18 cellular contexts compared by ENCODE assay signal in the genomic region with DNA sequence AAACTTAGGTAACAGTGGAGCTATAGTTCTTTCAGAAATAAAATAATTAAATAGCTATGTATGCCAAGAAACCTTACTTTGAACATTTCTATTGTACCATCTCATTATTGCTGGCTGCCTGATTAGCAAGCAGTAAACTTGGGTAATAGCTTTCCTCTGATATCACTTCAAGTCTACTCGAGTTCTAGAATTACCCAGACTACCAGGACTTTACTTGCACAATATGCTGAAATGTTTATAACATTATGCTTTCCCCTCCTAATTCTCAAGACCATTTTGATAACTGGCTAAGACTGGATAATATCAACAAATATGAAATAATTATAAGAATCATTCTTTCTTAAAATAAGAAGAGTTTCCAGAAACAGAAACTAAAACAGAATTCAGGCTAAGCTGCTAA.
A peak's percentile ranks its signal among the peaks of the same experiment; 100 is the strongest.
DNase-seq lines count a peak whose midpoint lies in the region; ATAC-seq, FAIRE-seq and TF ChIP-seq lines count a peak whose summit lies in the region.
"Had no signal": no experiment of that assay in that cellular context is flagged by ENCODE, and none has a peak within 500 bp of the region (broad histone marks: within the 10 kb centered on the region; RNA-seq: fewer than 3 reads in every experiment).

No MANE protein-coding gene starts in this region.

- peak overlapping the region; percentile 50 for H3K27ac Mint-ChIP-seq in stimulated activated effector memory CD8-positive, alpha-beta T cell treated with anti-CD3 and anti-CD28 coated beads, Interleukin-12 subunit alpha, Interleukin-12 subunit beta, amount 100 ng/mL, for 72 hours
- H3K27ac Mint-ChIP-seq: activated naive CD8-positive, alpha-beta T cell treated with anti-CD3 and anti-CD28 coated beads for 36 hours had no signal

- H3K4me1 ChIP-seq in esophagus muscularis mucosa (peaks cover 0 to 53% (median 35%) of the 10 kb centered on the region in 4 donors), lower lobe of right lung (peaks cover 5% of the 10 kb centered on the region)
- H3K4me1 ChIP-seq: HAP-1 had no signal

- no peak for TF ChIP-seq POLR2A in esophagus muscularis mucosa (IDR thresholded peaks at IDR 0.05; ENCODE audit: low read depth)

- no peaks in the 10 kb centered on the region for H3K36me3 Mint-ChIP-seq in stimulated activated effector memory CD8-positive, alpha-beta T cell treated with anti-CD3 and anti-CD28 coated beads, Interleukin-12 subunit alpha, Interleukin-12 subunit beta, amount 100 ng/mL, for 72 hours

- intact Hi-C loops in esophagus muscularis mucosa (cut with DNase I) = no loop called here
- intact Hi-C loops in lower lobe of right lung (cut with DNase I) = no loop called here

- H3K4me3 Mint-ChIP-seq in stimulated activated effector memory CD8-positive, alpha-beta T cell treated with anti-CD3 and anti-CD28 coated beads, Interleukin-12 subunit alpha, Interleukin-12 subunit beta, amount 100 ng/mL, for 72 hours = peak overlapping the region; percentile 10
- H3K4me3 Mint-ChIP-seq: activated naive CD8-positive, alpha-beta T cell treated with anti-CD3 and anti-CD28 coated beads for 36 hours had no signal

- H3K9me3 ChIP-seq in esophagus muscularis mucosa = no peaks in the 10 kb centered on the region
- H3K9me3 ChIP-seq in lower lobe of right lung = no peaks in the 10 kb centered on the region
- H3K9me3 ChIP-seq: HAP-1 had no signal

- H3K27ac ChIP-seq in esophagus muscularis mucosa (replicated peaks in 1 of 4) (peak overlapping the region; percentile 40 to 65 (median 46)), lower lobe of right lung (peak overlapping the region; percentile 55)
- H3K27ac ChIP-seq: skin epidermis had no signal

- peak in 1 of 2 donors; percentile 71 for ATAC-seq in lower lobe of right lung
- ATAC-seq in stimulated activated effector memory CD8-positive, alpha-beta T cell treated with anti-CD3 and anti-CD28 coated beads, Interleukin-12 subunit alpha, Interleukin-12 subunit beta, amount 100 ng/mL, for 72 hours = no peak
- no peak for ATAC-seq in HG03457 (IDR thresholded peaks at IDR 0.05; ENCODE audit: unreplicated experiment)
- no peak for ATAC-seq in GM21515 (IDR thresholded peaks at IDR 0.05; ENCODE audit: unreplicated experiment)
- ATAC-seq: left lobe of liver; stimulated activated naive CD8-positive, alpha-beta T cell treated with anti-CD3 and anti-CD28 coated beads, Interleukin-15, Interleukin-2, amounts not matched to agents 100 U/mL and 50 U/mL, for 24 hours had no signal

- H3K4me3 ChIP-seq in esophagus muscularis mucosa (peak overlapping the region in 3 of 4 donors; percentile 9 to 18 (median 10)), lower lobe of right lung (peak overlapping the region; percentile 10)
- H3K4me3 ChIP-seq: HAP-1, skin epidermis had no signal

- TF ChIP-seq EP300 in esophagus muscularis mucosa (IDR thresholded peaks at IDR 0.05) = no peak

- H3K36me3 ChIP-seq in esophagus muscularis mucosa = no peaks in the 10 kb centered on the region
- H3K36me3 ChIP-seq in lower lobe of right lung = no peaks in the 10 kb centered on the region
- H3K36me3 ChIP-seq: HAP-1 had no signal

- H3K27me3 ChIP-seq in esophagus muscularis mucosa (no peaks in the 10 kb centered on the region), lower lobe of right lung (ENCODE audit: low read depth) (no peaks in the 10 kb centered on the region)

- WGBS in esophagus muscularis mucosa = 38% methylated on average over 1 of the region's 1 CpG

- H3K9me3 Mint-ChIP-seq in stimulated activated effector memory CD8-positive, alpha-beta T cell treated with anti-CD3 and anti-CD28 coated beads, Interleukin-12 subunit alpha, Interleukin-12 subunit beta, amount 100 ng/mL, for 72 hours = no peaks in the 10 kb centered on the region

- no peak for TF ChIP-seq CTCF in esophagus muscularis mucosa (IDR thresholded peaks at IDR 0.05)
- no peak for TF ChIP-seq CTCF in lower lobe of right lung (IDR thresholded peaks at IDR 0.05)
- TF ChIP-seq CTCF in D721Med (IDR thresholded peaks at IDR 0.05; ENCODE audit: insufficient read depth, missing control alignments) = no peak

- DNase-seq in OCI-M1 (lab: John Stamatoyannopoulos, UW) = peak; percentile 15
- DNase-seq in esophagus muscularis mucosa (ENCODE audit: extremely low spot score) = no peak
- no peak for DNase-seq in lower lobe of right lung
- DNase-seq in stimulated activated effector memory CD8-positive, alpha-beta T cell treated with anti-CD3 and anti-CD28 coated beads, Interleukin-12 subunit alpha, Interleukin-12 subunit beta, amount 100 ng/mL, for 72 hours (ENCODE audit: low spot score in 2 of 2) = no peak
- DNase-seq in D721Med (ENCODE audit: insufficient read length, low spot score) = no peak
- DNase-seq: activated CD4-positive, CD25-positive, alpha-beta regulatory T cell treated with anti-CD3 and anti-CD28 coated beads, Interleukin-2, amount 50 U/mL, for 72 hours; activated naive CD8-positive, alpha-beta T cell treated with anti-CD3 and anti-CD28 coated beads for 36 hours; central memory CD4-positive, alpha-beta T cell; EL; hippocampal formation; NCI-H82; stimulated activated naive CD8-positive, alpha-beta T cell treated with anti-CD3 and anti-CD28 coated beads, Interleukin-15, Interleukin-2, amounts not matched to agents 100 U/mL and 50 U/mL, for 24 hours; T-helper 2 cell had no signal

- FAIRE-seq in D721Med (lab: Jason Lieb, UNC) = no peak

- peaks cover 51% of the 10 kb centered on the region for H3K4me1 Mint-ChIP-seq in stimulated activated effector memory CD8-positive, alpha-beta T cell treated with anti-CD3 and anti-CD28 coated beads, Interleukin-12 subunit alpha, Interleukin-12 subunit beta, amount 100 ng/mL, for 72 hours
